1 cellular context compared by ENCODE assay signal in the genomic region with DNA sequence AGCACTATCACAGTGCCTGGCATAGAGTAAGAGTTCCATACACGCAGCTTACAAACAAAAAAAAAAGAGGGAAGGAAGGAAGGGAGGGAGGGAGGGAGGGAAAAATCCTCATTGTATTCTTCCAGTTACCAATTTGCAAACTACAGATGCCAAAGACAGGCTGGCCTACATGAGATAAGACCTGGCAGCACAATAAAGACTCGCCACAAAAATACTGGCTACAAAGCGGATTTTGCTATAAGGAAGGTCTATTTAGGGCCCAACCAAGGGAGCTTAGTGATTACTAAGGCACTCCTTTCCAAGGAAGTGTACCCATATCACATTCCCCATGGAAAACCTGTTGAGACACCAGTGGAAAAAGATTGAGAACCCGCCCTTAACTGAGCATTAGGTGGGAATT.
TF ChIP-seq lines count a peak whose summit lies in the region.

No MANE protein-coding gene starts in this region.

TF ChIP-seq in WTC11, 78 proteins besides CTCF, POLR2A, EP300 and RAD21 (continued from another document):
- no peak for TF ChIP-seq CDX4 (CRISPR knock-in tag; IDR thresholded peaks at IDR 0.05; ENCODE audit: borderline replicate concordance)
- TF ChIP-seq KAT7 (CRISPR knock-in tag; IDR thresholded peaks at IDR 0.05; ENCODE audit: borderline replicate concordance): no peak
- no peak for TF ChIP-seq JUN (CRISPR knock-in tag; IDR thresholded peaks at IDR 0.05)
- TF ChIP-seq, protein P1, sequence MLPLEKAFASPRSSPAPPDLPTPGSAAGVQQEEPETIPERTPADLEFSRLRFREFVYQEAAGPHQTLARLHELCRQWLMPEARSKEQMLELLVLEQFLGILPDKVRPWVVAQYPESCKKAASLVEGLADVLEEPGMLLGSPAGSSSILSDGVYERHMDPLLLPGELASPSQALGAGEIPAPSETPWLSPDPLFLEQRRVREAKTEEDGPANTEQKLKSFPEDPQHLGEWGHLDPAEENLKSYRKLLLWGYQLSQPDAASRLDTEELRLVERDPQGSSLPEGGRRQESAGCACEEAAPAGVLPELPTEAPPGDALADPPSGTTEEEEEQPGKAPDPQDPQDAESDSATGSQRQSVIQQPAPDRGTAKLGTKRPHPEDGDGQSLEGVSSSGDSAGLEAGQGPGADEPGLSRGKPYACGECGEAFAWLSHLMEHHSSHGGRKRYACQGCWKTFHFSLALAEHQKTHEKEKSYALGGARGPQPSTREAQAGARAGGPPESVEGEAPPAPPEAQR (CRISPR knock-in tag; IDR thresholded peaks at IDR 0.05): no peak
- no peak for TF ChIP-seq ZNF317 (CRISPR knock-in tag; IDR thresholded peaks at IDR 0.05; ENCODE audit: borderline replicate concordance, low read depth)
- TF ChIP-seq MYBL2 (CRISPR knock-in tag; IDR thresholded peaks at IDR 0.05): no peak
- no peak for TF ChIP-seq SOX15 (CRISPR knock-in tag; IDR thresholded peaks at IDR 0.05)
- TF ChIP-seq ZNF671 (CRISPR knock-in tag; IDR thresholded peaks at IDR 0.05): no peak
- TF ChIP-seq CREM (CRISPR knock-in tag; IDR thresholded peaks at IDR 0.05): no peak
- TF ChIP-seq ZMAT4 (CRISPR knock-in tag; IDR thresholded peaks at IDR 0.05): no peak
- TF ChIP-seq HMGA2 (CRISPR knock-in tag; IDR thresholded peaks at IDR 0.05): no peak
- no peak for TF ChIP-seq AFF4 (CRISPR knock-in tag; IDR thresholded peaks at IDR 0.05; ENCODE audit: borderline replicate concordance)
- no peak for TF ChIP-seq ZNF138 (CRISPR knock-in tag; conservative IDR thresholded peaks at IDR 0.05)
- TF ChIP-seq OVOL2 (CRISPR knock-in tag; IDR thresholded peaks at IDR 0.05; ENCODE audit: borderline replicate concordance): no peak
- no peak for TF ChIP-seq E2F1 (CRISPR knock-in tag; IDR thresholded peaks at IDR 0.05)
- TF ChIP-seq GABPB1 (CRISPR knock-in tag; IDR thresholded peaks at IDR 0.05): no peak
- no peak for TF ChIP-seq NFE2L1 (CRISPR knock-in tag; IDR thresholded peaks at IDR 0.05)
